Comparison of ENCODE assay signal across 12 cellular contexts in genomic region chr7:4690953-4691856, GRCh38. TPM values are rescaled to one million over a fixed set of nuclear protein-coding genes. Genes with fewer than 3 reads are reported as not detected.
DNase-seq lines count a peak whose midpoint lies in the region; ATAC-seq and TF ChIP-seq lines count a peak whose summit lies in the region.
"Had no signal": no experiment of that assay in that cellular context is flagged by ENCODE, and none has a peak within 500 bp of the region (broad histone marks: within the 10 kb centered on the region; RNA-seq: fewer than 3 reads in every experiment).

No MANE protein-coding gene starts in this region.

- DNase-seq in natural killer cell (no peak), nephron progenitor cell (no peak), esophagus squamous epithelium (lab: John Stamatoyannopoulos, UW) (no peak), foreskin melanocyte (no peak), cerebellum (ENCODE audit: low spot score) (no peak), NCI-H2171 treated with DMSO at 0.1 percent for 48 hours (lab: John Stamatoyannopoulos, UW) (no peak)
- DNase-seq in natural killer cell treated with Interleukin-12 subunit alpha and Interleukin-12 subunit beta and Interleukin-15 and Interleukin-18, amount 100 ng/mL, for 72 hours (ENCODE audit: low spot score) = no peak
- DNase-seq in central memory CD8-positive, alpha-beta T cell (ENCODE audit: low spot score in 2 of 2) = no peak
- DNase-seq: activated CD4-positive, alpha-beta T cell treated with anti-CD3 and anti-CD28 coated beads for 1 hour; activated naive CD8-positive, alpha-beta T cell treated with anti-CD3 and anti-CD28 coated beads, Interleukin-2, amount 50 U/mL, for 24 hours; DMS153; MG63 had no signal

- intact Hi-C loops in natural killer cell (cut with micrococcal nuclease) (no loop called here), esophagus squamous epithelium (cut with DNase I) (no loop called here)

- no peaks in the 10 kb centered on the region for H3K36me3 ChIP-seq in esophagus squamous epithelium

- no peaks in the 10 kb centered on the region for H3K9me3 ChIP-seq in esophagus squamous epithelium
- H3K9me3 ChIP-seq: MG63 had no signal

- H3K27me3 Mint-ChIP-seq in natural killer cell (ENCODE audit: low read depth in 2 of 2) (no peaks in the 10 kb centered on the region), nephron progenitor cell (ENCODE audit: low read depth, poor library complexity) (peaks cover 4% of the 10 kb centered on the region)
- H3K27me3 Mint-ChIP-seq in natural killer cell treated with Interleukin-12 subunit alpha and Interleukin-12 subunit beta and Interleukin-15 and Interleukin-18, amount 100 ng/mL, for 72 hours = no peaks in the 10 kb centered on the region
- H3K27me3 Mint-ChIP-seq in central memory CD8-positive, alpha-beta T cell = no peaks in the 10 kb centered on the region
- H3K27me3 Mint-ChIP-seq: activated naive CD8-positive, alpha-beta T cell treated with anti-CD3 and anti-CD28 coated beads, Interleukin-2, amount 50 U/mL, for 24 hours had no signal

- H3K27ac Mint-ChIP-seq in natural killer cell (peak overlapping the region; percentile 37 to 43), nephron progenitor cell (peak overlapping the region; percentile 52)
- H3K27ac Mint-ChIP-seq in natural killer cell treated with Interleukin-12 subunit alpha and Interleukin-12 subunit beta and Interleukin-15 and Interleukin-18, amount 100 ng/mL, for 72 hours = peak overlapping the region in 1 of 2 donors; percentile 88
- no peak overlapping the region for H3K27ac Mint-ChIP-seq in central memory CD8-positive, alpha-beta T cell (ENCODE audit: low read depth)
- H3K27ac Mint-ChIP-seq: activated naive CD8-positive, alpha-beta T cell treated with anti-CD3 and anti-CD28 coated beads, Interleukin-2, amount 50 U/mL, for 24 hours had no signal

- H3K4me3 Mint-ChIP-seq in natural killer cell (no peak overlapping the region), nephron progenitor cell (no peak overlapping the region)
- no peak overlapping the region for H3K4me3 Mint-ChIP-seq in natural killer cell treated with Interleukin-12 subunit alpha and Interleukin-12 subunit beta and Interleukin-15 and Interleukin-18, amount 100 ng/mL, for 72 hours
- H3K4me3 Mint-ChIP-seq in central memory CD8-positive, alpha-beta T cell = peak overlapping the region; percentile 14
- H3K4me3 Mint-ChIP-seq: activated naive CD8-positive, alpha-beta T cell treated with anti-CD3 and anti-CD28 coated beads, Interleukin-2, amount 50 U/mL, for 24 hours had no signal

- no peak for TF ChIP-seq CTCF in natural killer cell (IDR thresholded peaks at IDR 0.05)
- TF ChIP-seq CTCF in nephron progenitor cell (IDR thresholded peaks at IDR 0.05) = no peak
- no peak for TF ChIP-seq CTCF in esophagus squamous epithelium (IDR thresholded peaks at IDR 0.05)

- peak overlapping the region in 1 of 4 donors; percentile 31 for H3K27ac ChIP-seq in esophagus squamous epithelium

- no peak for TF ChIP-seq POLR2A in esophagus squamous epithelium (IDR thresholded peaks at IDR 0.05)

- H3K36me3 Mint-ChIP-seq in natural killer cell = no peaks in the 10 kb centered on the region
- H3K36me3 Mint-ChIP-seq in natural killer cell treated with Interleukin-12 subunit alpha and Interleukin-12 subunit beta and Interleukin-15 and Interleukin-18, amount 100 ng/mL, for 72 hours = no peaks in the 10 kb centered on the region
- H3K36me3 Mint-ChIP-seq in central memory CD8-positive, alpha-beta T cell (ENCODE audit: insufficient read depth) = peaks cover 14% of the 10 kb centered on the region
- peaks cover 24% of the 10 kb centered on the region for H3K36me3 Mint-ChIP-seq in nephron progenitor cell (ENCODE audit: low read depth)

- 60 to 68% methylated on average over 19 to 23 of the region's 23 CpGs for WGBS in esophagus squamous epithelium, 2 donors

- no peaks in the 10 kb centered on the region for H3K27me3 ChIP-seq in esophagus squamous epithelium
- H3K27me3 ChIP-seq: MG63 had no signal

- H3K4me1 ChIP-seq in esophagus squamous epithelium = peaks cover 5 to 94% (median 42%) of the 10 kb centered on the region in 3 donors

- H3K9me3 Mint-ChIP-seq in natural killer cell = no peaks in the 10 kb centered on the region
- no peaks in the 10 kb centered on the region for H3K9me3 Mint-ChIP-seq in natural killer cell treated with Interleukin-12 subunit alpha and Interleukin-12 subunit beta and Interleukin-15 and Interleukin-18, amount 100 ng/mL, for 72 hours
- H3K9me3 Mint-ChIP-seq in central memory CD8-positive, alpha-beta T cell = no peaks in the 10 kb centered on the region
- no peaks in the 10 kb centered on the region for H3K9me3 Mint-ChIP-seq in nephron progenitor cell
- H3K9me3 Mint-ChIP-seq: activated naive CD8-positive, alpha-beta T cell treated with anti-CD3 and anti-CD28 coated beads, Interleukin-2, amount 50 U/mL, for 24 hours had no signal

- ATAC-seq in natural killer cell = no peak
- no peak for ATAC-seq in natural killer cell treated with Interleukin-12 subunit alpha and Interleukin-12 subunit beta and Interleukin-15 and Interleukin-18, amount 100 ng/mL, for 72 hours
- ATAC-seq in central memory CD8-positive, alpha-beta T cell (replicated peaks; ENCODE audit: extremely low read depth, poor library complexity, severe bottlenecking) = no peak
- ATAC-seq: activated naive CD8-positive, alpha-beta T cell treated with anti-CD3 and anti-CD28 coated beads, Interleukin-2, amount 50 U/mL, for 24 hours had no signal

- no peak overlapping the region for H3K4me3 ChIP-seq in esophagus squamous epithelium
- H3K4me3 ChIP-seq: MG63 had no signal

- H3K4me1 Mint-ChIP-seq in natural killer cell (peaks cover 63 to 64% of the 10 kb centered on the region in 2 donors), nephron progenitor cell (peaks cover 74% of the 10 kb centered on the region)
- H3K4me1 Mint-ChIP-seq in natural killer cell treated with Interleukin-12 subunit alpha and Interleukin-12 subunit beta and Interleukin-15 and Interleukin-18, amount 100 ng/mL, for 72 hours (ENCODE audit: low read depth in 2 of 2) = peaks cover 40% of the 10 kb centered on the region in 2 donors
- peaks cover 71% of the 10 kb centered on the region for H3K4me1 Mint-ChIP-seq in central memory CD8-positive, alpha-beta T cell

RNA-seq across cellular contexts. Expression of gene FOXK1, which starts 9.1 kb away (rescaled TPM):
- total RNA-seq in natural killer cell (10 to 100 TPM; 51.6 to 59.7 (median 55.3) TPM), esophagus squamous epithelium (10 to 100 TPM; 11.9 to 25.7 (median 15.9) TPM), cerebellum (32.2 TPM)
- total RNA-seq in natural killer cell treated with Interleukin-12 subunit alpha and Interleukin-12 subunit beta and Interleukin-15 and Interleukin-18, amount 100 ng/mL, for 72 hours = 10 to 100 TPM; 35.6 to 48.1 TPM
